1 cellular context compared by ENCODE assay signal in genomic region chr9:13292782-13293181, GRCh38.
TF ChIP-seq lines count a peak whose summit lies in the region.

No MANE protein-coding gene starts in this region.

TF ChIP-seq in GM23338, 12 proteins besides CTCF, POLR2A, EP300 and RAD21 (continued from another document):
- TF ChIP-seq ZNF462 (CRISPR knock-in tag; IDR thresholded peaks at IDR 0.05): no peak
- no peak for TF ChIP-seq ZNF114 (CRISPR knock-in tag; IDR thresholded peaks at IDR 0.05)
- TF ChIP-seq EZH2phosphoT487 (IDR thresholded peaks at IDR 0.05; ENCODE audit: unreplicated experiment): no peak
- TF ChIP-seq EZH2 (IDR thresholded peaks at IDR 0.05; ENCODE audit: low read depth, unreplicated experiment): no peak
- no peak for TF ChIP-seq STAT1 (IDR thresholded peaks at IDR 0.05; ENCODE audit: unreplicated experiment)
- TF ChIP-seq CREB1 (CRISPR knock-in tag; IDR thresholded peaks at IDR 0.05; ENCODE audit: low read depth): no peak
- no peak for TF ChIP-seq JUNB (IDR thresholded peaks at IDR 0.05; ENCODE audit: unreplicated experiment)
- no peak for TF ChIP-seq ZNF331 (CRISPR knock-in tag; IDR thresholded peaks at IDR 0.05; ENCODE audit: low read depth)
- no peak for TF ChIP-seq POLR2AphosphoS5 (IDR thresholded peaks at IDR 0.05; ENCODE audit: low read depth)
